Comparison of ENCODE assay signal across 16 cellular contexts in the genomic region with DNA sequence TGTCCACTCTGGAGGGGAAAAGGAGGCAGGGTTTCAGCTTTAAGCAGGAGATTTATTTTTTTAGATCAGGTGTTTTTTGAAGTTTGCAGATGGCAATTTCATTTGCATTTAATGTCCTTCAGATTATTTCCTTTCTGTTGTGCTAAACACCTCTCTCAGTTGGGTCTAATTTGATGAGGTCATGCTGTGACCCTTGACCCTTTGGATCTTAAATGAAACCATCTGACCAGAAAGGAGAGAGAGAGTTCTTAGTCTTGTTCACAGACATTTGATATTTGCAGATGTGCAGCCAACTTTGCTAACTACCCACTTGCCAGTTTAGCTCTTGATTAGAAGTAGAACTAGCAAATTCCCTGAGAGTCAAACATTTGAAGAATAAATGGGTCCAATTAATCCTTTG.
DNase-seq lines count a peak whose midpoint lies in the region; ATAC-seq and TF ChIP-seq lines count a peak whose summit lies in the region.
"Had no signal": no experiment of that assay in that cellular context is flagged by ENCODE, and none has a peak within 500 bp of the region (broad histone marks: within the 10 kb centered on the region; RNA-seq: fewer than 3 reads in every experiment).

No MANE protein-coding gene starts in this region.

- DNase-seq in NCI-H748 (lab: John Stamatoyannopoulos, UW; ENCODE audit: unreplicated experiment), result peak; percentile 1
- DNase-seq in NCI-H748 treated with DMSO at 0.1 percent for 48 hours (lab: John Stamatoyannopoulos, UW), result no peak
- DNase-seq in foreskin fibroblast, result peak; percentile 1 to 46
- peak; percentile 22 for DNase-seq in neural progenitor cell (ENCODE audit: low spot score)
- DNase-seq in chondrocyte (ENCODE audit: low spot score), result no peak
- DNase-seq in tibial nerve (ENCODE audit: low spot score in 2 of 2), result no peak
- no peak for DNase-seq in effector CD8-positive, alpha-beta T cell (lab: John Stamatoyannopoulos, UW)
- DNase-seq: AML-193, DMS53, GF-D8, H7 had no signal

- peak overlapping the region; percentile 50 for H3K4me2 ChIP-seq in neural progenitor cell
- H3K4me2 ChIP-seq: BLaER1, GM23338 had no signal

- no peak for TF ChIP-seq EP300 in tibial nerve (IDR thresholded peaks at IDR 0.05)

- peaks cover 11% of the 10 kb centered on the region for H3K4me1 Mint-ChIP-seq in neural progenitor cell
- H3K4me1 Mint-ChIP-seq in chondrocyte (ENCODE audit: low read depth), result no peaks in the 10 kb centered on the region
- H3K4me1 Mint-ChIP-seq: IgD-negative memory B cell had no signal

- H3K4me1 ChIP-seq in neural progenitor cell, result peaks cover 15% of the 10 kb centered on the region
- no peaks in the 10 kb centered on the region for H3K4me1 ChIP-seq in tibial nerve

- peak overlapping the region; percentile 22 for H2AFZ ChIP-seq in neural progenitor cell (replicated peaks)
- H2AFZ ChIP-seq: GM23338 had no signal

- H3K27me3 ChIP-seq in neural progenitor cell, result no peaks in the 10 kb centered on the region
- no peaks in the 10 kb centered on the region for H3K27me3 ChIP-seq in tibial nerve
- H3K27me3 ChIP-seq: BLaER1 had no signal

- H3K36me3 ChIP-seq in neural progenitor cell (no peaks in the 10 kb centered on the region), tibial nerve (no peaks in the 10 kb centered on the region)
- H3K36me3 ChIP-seq: BLaER1 had no signal

- no peak for ATAC-seq in GM18505 (IDR thresholded peaks at IDR 0.05; ENCODE audit: unreplicated experiment)
- ATAC-seq: GM23338 had no signal

- H3K36me3 Mint-ChIP-seq in neural progenitor cell (peaks cover 3% of the 10 kb centered on the region), chondrocyte (ENCODE audit: low read depth) (no peaks in the 10 kb centered on the region)
- H3K36me3 Mint-ChIP-seq: IgD-negative memory B cell had no signal

- H3K27ac ChIP-seq in neural progenitor cell (no peak overlapping the region), tibial nerve (no peak overlapping the region)
- H3K27ac ChIP-seq: 22Rv1, BLaER1 had no signal

- H3K27ac Mint-ChIP-seq in neural progenitor cell (no peak overlapping the region), chondrocyte (ENCODE audit: unreplicated experiment) (no peak overlapping the region)
- H3K27ac Mint-ChIP-seq: GM23338, IgD-negative memory B cell had no signal

- no peaks in the 10 kb centered on the region for H3K79me2 ChIP-seq in neural progenitor cell (ENCODE audit: low read depth)

- TF ChIP-seq POLR2A in tibial nerve (IDR thresholded peaks at IDR 0.05) (no peak), GM18505 (IDR thresholded peaks at IDR 0.05; ENCODE audit: borderline replicate concordance, extremely low read depth, insufficient read depth, insufficient read length) (no peak)

- H3K9me3 Mint-ChIP-seq in neural progenitor cell (peaks cover 2% of the 10 kb centered on the region), chondrocyte (ENCODE audit: low read depth) (no peaks in the 10 kb centered on the region)
- H3K9me3 Mint-ChIP-seq: GM23338 had no signal

- H3K4me3 Mint-ChIP-seq in neural progenitor cell (no peak overlapping the region), chondrocyte (ENCODE audit: unreplicated experiment) (no peak overlapping the region)
- H3K4me3 Mint-ChIP-seq: GM23338, IgD-negative memory B cell had no signal

- no peak for TF ChIP-seq CTCF in foreskin fibroblast (IDR thresholded peaks at IDR 0.05; ENCODE audit: low read depth, low read length)
- no peak for TF ChIP-seq CTCF in neural progenitor cell (IDR thresholded peaks at IDR 0.05)
- TF ChIP-seq CTCF in chondrocyte (IDR thresholded peaks at IDR 0.05), result no peak
- TF ChIP-seq CTCF in tibial nerve (IDR thresholded peaks at IDR 0.05), result no peak

- H3K4me3 ChIP-seq in foreskin fibroblast (ENCODE audit: low read depth in 1 of 2, low read length in 2 of 2) (no peak overlapping the region), neural progenitor cell (no peak overlapping the region), tibial nerve (no peak overlapping the region)
- H3K4me3 ChIP-seq: BLaER1, GM23338 had no signal

- no peaks in the 10 kb centered on the region for H3K27me3 Mint-ChIP-seq in neural progenitor cell (ENCODE audit: insufficient read depth, low read depth)
- H3K27me3 Mint-ChIP-seq in chondrocyte (ENCODE audit: low read depth), result peaks cover 12% of the 10 kb centered on the region
- H3K27me3 Mint-ChIP-seq: IgD-negative memory B cell had no signal

- no peaks in the 10 kb centered on the region for H3K9me3 ChIP-seq in neural progenitor cell (ENCODE audit: low read depth)
- H3K9me3 ChIP-seq in tibial nerve, result no peaks in the 10 kb centered on the region
- H3K9me3 ChIP-seq: BLaER1 had no signal

- no peaks in the 10 kb centered on the region for H4K20me1 ChIP-seq in neural progenitor cell (ENCODE audit: low read depth)
- H4K20me1 ChIP-seq: BLaER1 had no signal

- no peaks in the 10 kb centered on the region for H3F3A ChIP-seq in neural progenitor cell (ENCODE audit: low read depth)

- H3K9ac ChIP-seq in neural progenitor cell, result no peak overlapping the region
- H3K9ac ChIP-seq: BLaER1 had no signal

Comparison
In these comparisons a context has a peak if more than half of its experiments do, and no peak if none do; other contexts are left out.
1. DNase-seq: peak in NCI-H748 (single experiment), foreskin fibroblast (2 of 2) and neural progenitor cell (single experiment); none in NCI-H748 treated with DMSO at 0.1 percent for 48 hours (single experiment), chondrocyte (single experiment), tibial nerve (0 of 2) and effector CD8-positive, alpha-beta T cell (single experiment).